ENCODE assay signal across 9 cellular contexts in the genomic region with DNA sequence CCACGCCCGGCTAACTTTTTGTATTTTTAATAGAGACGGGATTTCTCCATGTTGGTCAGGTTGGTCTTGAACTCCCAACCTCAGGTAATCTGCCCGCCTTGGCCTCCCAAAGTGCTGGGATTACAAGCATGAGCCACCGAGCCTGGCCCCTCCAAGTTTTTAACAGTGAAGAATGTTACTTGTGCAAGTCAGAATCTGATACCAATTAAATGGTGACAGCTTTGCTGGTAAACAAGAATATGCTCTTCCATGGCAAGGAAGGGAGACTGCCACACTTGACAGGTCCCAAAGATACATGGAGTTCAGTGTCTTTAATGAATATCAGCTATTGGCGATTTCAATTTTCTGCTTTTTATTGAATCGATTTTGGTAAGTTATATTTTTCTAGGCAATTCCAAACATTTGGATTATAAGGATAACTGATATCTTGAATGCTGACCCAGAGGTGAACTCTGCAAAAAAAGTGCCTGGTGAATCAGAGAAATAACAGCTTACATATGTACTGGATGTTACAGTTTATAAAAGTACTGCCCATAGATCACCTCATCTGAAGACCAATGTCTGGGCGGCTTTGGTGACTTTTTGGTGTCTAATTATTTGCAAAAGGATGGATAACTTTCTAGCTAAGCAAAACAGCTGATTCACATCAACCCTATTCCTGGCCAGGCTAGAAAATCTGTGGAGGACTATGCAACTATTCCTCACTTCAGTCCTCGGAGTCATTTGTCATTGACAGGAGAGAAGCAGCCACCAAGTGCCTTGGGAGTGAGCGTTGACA. TPM values are rescaled to one million over a fixed set of nuclear protein-coding genes. Genes with fewer than 3 reads are reported as not detected.
A peak's percentile ranks its signal among the peaks of the same experiment; 100 is the strongest.
DNase-seq lines count a peak whose midpoint lies in the region; ATAC-seq, FAIRE-seq and TF ChIP-seq lines count a peak whose summit lies in the region.
"Had no signal": no experiment of that assay in that cellular context is flagged by ENCODE, and none has a peak within 500 bp of the region (broad histone marks: within the 10 kb centered on the region; RNA-seq: fewer than 3 reads in every experiment).

No MANE protein-coding gene starts in this region.

- H3K36me3 ChIP-seq in right atrium auricular region = no peaks in the 10 kb centered on the region
- H3K36me3 ChIP-seq in mesodermal cell (ENCODE audit: control insufficient read depth, insufficient read depth, low read length) = no peaks in the 10 kb centered on the region

- no peaks in the 10 kb centered on the region for H3K27me3 ChIP-seq in right atrium auricular region

- H3K27ac ChIP-seq in right atrium auricular region (peak overlapping the region; percentile 88 to 90), mesodermal cell (ENCODE audit: low read depth, low read length, severe bottlenecking) (no peak overlapping the region)

- peak overlapping the region; percentile 55 to 72 for H3K4me3 ChIP-seq in right atrium auricular region
- peak overlapping the region; percentile 60 for H3K4me3 ChIP-seq in mesodermal cell (ENCODE audit: extremely low read depth, insufficient read depth, low read length, poor library complexity, severe bottlenecking)

- DNase-seq in right atrium auricular region (ENCODE audit: low spot score) = no peak
- no peak for DNase-seq in Right ventricle myocardium inferior (ENCODE audit: missing footprints)
- no peak for DNase-seq in inferior parietal cortex (ENCODE audit: extremely low spot score)
- no peak for DNase-seq in H54 (ENCODE audit: insufficient read length, low spot score)
- no peak for DNase-seq in NCI-H1930 (lab: John Stamatoyannopoulos, UW)
- DNase-seq: activated CD4-positive, CD25-positive, alpha-beta regulatory T cell treated with anti-CD3 and anti-CD28 coated beads, Interleukin-2, amount 50 U/mL, for 72 hours had no signal

- H3K4me3 Mint-ChIP-seq in brain = peak overlapping the region; percentile 88 to 92 (median 90)

- no peak for TF ChIP-seq POLR2A in H54 (IDR thresholded peaks at IDR 0.05; ENCODE audit: low read depth, low read length)

- H3K36me3 Mint-ChIP-seq in brain = peaks cover 38% of the 10 kb centered on the region

- intact Hi-C loops in Right ventricle myocardium inferior (cut with DNase I) = no loop called here

- H3K27ac Mint-ChIP-seq in brain = peak overlapping the region; percentile 90 to 98 (median 94)

- H3K4me1 Mint-ChIP-seq in brain = peaks cover 63% of the 10 kb centered on the region

- H3K9me3 Mint-ChIP-seq in brain = no peaks in the 10 kb centered on the region

- ATAC-seq in Right ventricle myocardium inferior (no peak), GM18511 (IDR thresholded peaks at IDR 0.05; ENCODE audit: unreplicated experiment) (no peak)

- FAIRE-seq in H54 (lab: Jason Lieb, UNC) = no peak

- TF ChIP-seq CTCF in right atrium auricular region (IDR thresholded peaks at IDR 0.05) (no peak), brain (conservative IDR thresholded peaks at IDR 0.05) (no peak)

- H3K4me1 ChIP-seq in right atrium auricular region = peaks cover 0 to 22% of the 10 kb centered on the region in 2 donors
- H3K4me1 ChIP-seq in mesodermal cell (ENCODE audit: control insufficient read depth, insufficient read depth, low read length, poor library complexity, severe bottlenecking) = no peaks in the 10 kb centered on the region

- 72 to 79% methylated on average over 7 to 9 of the region's 10 CpGs for WGBS in mesodermal cell (ENCODE audit: insufficient coverage in 2 of 2), 2 experiments

- H3K27me3 Mint-ChIP-seq in brain = peaks cover 6% of the 10 kb centered on the region

- H3K9me3 ChIP-seq in right atrium auricular region (no peaks in the 10 kb centered on the region), mesodermal cell (ENCODE audit: control insufficient read depth, low read length) (no peaks in the 10 kb centered on the region)

RNA-seq across cellular contexts. Expression of a gene that starts 1.2 kb away (rescaled TPM):
- total RNA-seq in right atrium auricular region (1 to 10 TPM; 5.2 to 5.8 TPM), Right ventricle myocardium inferior (4.9 TPM)
- polyA plus RNA-seq in brain (ENCODE audit: insufficient read depth, low read depth, low replicate concordance) = 8.4 TPM
- 5.6 TPM for polyA plus RNA-seq in mesodermal cell (2013, experiment 1 of 2)
- polyA plus RNA-seq in mesodermal cell (2013, experiment 2 of 2) = 6.3 TPM

RNA-seq across cellular contexts. Expression of a gene that starts 10.4 kb away (rescaled TPM):
- not detected for total RNA-seq in right atrium auricular region
- total RNA-seq in Right ventricle myocardium inferior = not detected
- polyA plus RNA-seq in brain (ENCODE audit: insufficient read depth, low read depth, low replicate concordance) = not detected
- polyA plus RNA-seq in mesodermal cell (2013, experiment 1 of 2) = 6,661 TPM
- polyA plus RNA-seq in mesodermal cell (2013, experiment 2 of 2) = 8,769 TPM

RNA-seq across cellular contexts. Expression of a gene that starts 19.0 kb away (rescaled TPM):
- total RNA-seq in right atrium auricular region = not detected
- 25.8 TPM for total RNA-seq in Right ventricle myocardium inferior
- polyA plus RNA-seq in brain (ENCODE audit: insufficient read depth, low read depth, low replicate concordance) = not detected
- 12,289 TPM for polyA plus RNA-seq in mesodermal cell (2013, experiment 1 of 2)
- 16,601 TPM for polyA plus RNA-seq in mesodermal cell (2013, experiment 2 of 2)

Comparison
In these comparisons a context has a peak if more than half of its experiments do, and no peak if none do; other contexts are left out.
1. RNA of a gene that starts 19.0 kb away (total RNA-seq): 25.8 TPM in Right ventricle myocardium inferior (single experiment); not detected in right atrium auricular region; every median in the first group is over 10 times any median in the second.